Comparison of ENCODE assay signal across 14 cellular contexts in the genomic region with DNA sequence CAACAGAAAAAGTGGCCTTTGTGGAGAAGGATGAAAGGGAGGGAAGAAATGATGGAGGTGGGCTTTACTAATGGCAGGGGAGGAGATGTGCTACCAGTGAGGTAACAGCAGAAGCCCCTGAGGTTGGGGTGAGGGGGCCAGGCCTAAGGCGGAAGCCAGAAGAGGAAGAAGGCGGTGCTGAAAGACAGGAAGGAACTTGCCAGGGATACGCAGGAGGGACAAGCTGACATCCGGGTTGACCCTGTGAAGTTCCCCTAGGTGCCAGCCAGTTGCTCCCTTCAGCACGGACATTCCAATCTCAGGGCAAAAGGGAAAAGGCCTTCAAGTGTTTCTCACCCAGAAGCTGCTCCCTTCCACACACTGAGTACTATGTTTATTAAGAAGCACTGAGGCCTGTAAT. TPM values are rescaled to one million over a fixed set of nuclear protein-coding genes. Genes with fewer than 3 reads are reported as not detected.
DNase-seq lines count a peak whose midpoint lies in the region; ATAC-seq, FAIRE-seq and TF ChIP-seq lines count a peak whose summit lies in the region.
"Had no signal": no experiment of that assay in that cellular context is flagged by ENCODE, and none has a peak within 500 bp of the region (broad histone marks: within the 10 kb centered on the region; RNA-seq: fewer than 3 reads in every experiment).

No MANE protein-coding gene starts in this region.

- FAIRE-seq in endothelial cell of umbilical vein (lab: Jason Lieb, UNC): peak; percentile 63

- H3K4me2 ChIP-seq in OCI-LY7 (ENCODE audit: low read length) (peak overlapping the region; percentile 24; the same call in 1 of the 2 replicates), endothelial cell of umbilical vein (ENCODE audit: insufficient read depth, low read length) (no peak overlapping the region)

- H3K27ac ChIP-seq in OCI-LY7 (ENCODE audit: low read depth, low read length, poor library complexity, severe bottlenecking): no peak overlapping the region
- no peak overlapping the region for H3K27ac ChIP-seq in endothelial cell of umbilical vein (ENCODE audit: insufficient read depth, low read depth, low read length)
- H3K27ac ChIP-seq: C4-2B had no signal

- H3K4me1 ChIP-seq in OCI-LY7 (ENCODE audit: insufficient read depth, low read length, poor library complexity, severe bottlenecking): peaks cover 34% of the 10 kb centered on the region
- H3K4me1 ChIP-seq in endothelial cell of umbilical vein (ENCODE audit: control insufficient read depth, extremely low read depth, insufficient read depth, low read length): peaks cover 13% of the 10 kb centered on the region
- H3K4me1 ChIP-seq in HAP-1: peaks cover 24% of the 10 kb centered on the region

- H3K36me3 Mint-ChIP-seq in stimulated activated naive CD8-positive, alpha-beta T cell treated with anti-CD3 and anti-CD28 coated beads, Interleukin-15, Interleukin-2, amounts not matched to agents 100 ng/mL and 50 ng/mL, for 24 hours (ENCODE audit: low read depth): peaks cover 20% of the 10 kb centered on the region

- TF ChIP-seq CTCF in OCI-LY7 (conservative IDR thresholded peaks at IDR 0.05; ENCODE audit: low read length) (no peak), endothelial cell of umbilical vein (IDR thresholded peaks at IDR 0.05; ENCODE audit: extremely low read depth in 1 of 2, insufficient read depth in 1 of 2, low read depth in 1 of 2, low read length in 2 of 2) (no peak), GM20000 (IDR thresholded peaks at IDR 0.05; ENCODE audit: extremely low read depth, missing control alignments) (no peak)

- H3K27me3 Mint-ChIP-seq in stimulated activated naive CD8-positive, alpha-beta T cell treated with anti-CD3 and anti-CD28 coated beads, Interleukin-15, Interleukin-2, amounts not matched to agents 100 ng/mL and 50 ng/mL, for 24 hours: no peaks in the 10 kb centered on the region

- H3K4me3 Mint-ChIP-seq in stimulated activated naive CD8-positive, alpha-beta T cell treated with anti-CD3 and anti-CD28 coated beads, Interleukin-15, Interleukin-2, amounts not matched to agents 100 ng/mL and 50 ng/mL, for 24 hours: no peak overlapping the region

- no peak for DNase-seq in stimulated activated naive CD8-positive, alpha-beta T cell treated with anti-CD3 and anti-CD28 coated beads, Interleukin-15, Interleukin-2, amounts not matched to agents 100 U/mL and 50 U/mL, for 24 hours
- DNase-seq in OCI-LY7 (ENCODE audit: low spot score): peak; percentile 44
- DNase-seq in endothelial cell of umbilical vein (ENCODE audit: low read depth, low spot score): no peak
- DNase-seq in HAP-1 (ENCODE audit: low spot score in 2 of 2): no peak
- no peak for DNase-seq in RKO (ENCODE audit: low spot score)
- no peak for DNase-seq in GM20000 (ENCODE audit: low spot score)
- DNase-seq: activated CD4-positive, alpha-beta T cell treated with anti-CD3 and anti-CD28 coated beads, Interleukin-2, amount 50 U/mL, for 4 hours; dorsolateral prefrontal cortex; NCI-H146; NCI-H526 treated with DMSO at 0.1 percent for 48 hours; stimulated activated CD4-positive, alpha-beta T cell treated with anti-CD3 and anti-CD28 coated beads, Interleukin-4, amount 100 ng/mL, for 1 hour had no signal

- H3K9ac ChIP-seq in endothelial cell of umbilical vein (replicated peaks; ENCODE audit: extremely low read depth, insufficient read depth, low read length): no peak overlapping the region

- no peak for ATAC-seq in stimulated activated naive CD8-positive, alpha-beta T cell treated with anti-CD3 and anti-CD28 coated beads, Interleukin-15, Interleukin-2, amounts not matched to agents 100 U/mL and 50 U/mL, for 24 hours
- ATAC-seq in HG02885 (IDR thresholded peaks at IDR 0.05; ENCODE audit: poor library complexity, unreplicated experiment): no peak

- no peak overlapping the region for H2AFZ ChIP-seq in OCI-LY7 (ENCODE audit: low read length)
- peak overlapping the region; percentile 31 for H2AFZ ChIP-seq in endothelial cell of umbilical vein (ENCODE audit: low read depth, low read length)

- no peaks in the 10 kb centered on the region for H3K9me3 Mint-ChIP-seq in stimulated activated naive CD8-positive, alpha-beta T cell treated with anti-CD3 and anti-CD28 coated beads, Interleukin-15, Interleukin-2, amounts not matched to agents 100 ng/mL and 50 ng/mL, for 24 hours

- H3K27me3 ChIP-seq in endothelial cell of umbilical vein (ENCODE audit: control insufficient read depth in 2 of 2, insufficient read depth in 2 of 2, low read length in 2 of 2) (no peaks in the 10 kb centered on the region), HAP-1 (ENCODE audit: low read depth) (no peaks in the 10 kb centered on the region)
- H3K27me3 ChIP-seq: dorsolateral prefrontal cortex had no signal

- intact Hi-C loops in OCI-LY7 (cut with micrococcal nuclease; ENCODE audit: unreplicated experiment): no loop called here
- intact Hi-C loops in endothelial cell of umbilical vein (cut with micrococcal nuclease): no loop called here

- H3K79me2 ChIP-seq in OCI-LY7 (ENCODE audit: insufficient read depth, low read depth, low read length) (no peaks in the 10 kb centered on the region), endothelial cell of umbilical vein (ENCODE audit: control insufficient read depth, insufficient read depth, low read length) (no peaks in the 10 kb centered on the region)

- peak overlapping the region; percentile 21 for H3K27ac Mint-ChIP-seq in stimulated activated naive CD8-positive, alpha-beta T cell treated with anti-CD3 and anti-CD28 coated beads, Interleukin-15, Interleukin-2, amounts not matched to agents 100 ng/mL and 50 ng/mL, for 24 hours

- in situ Hi-C loops in HAP-1 (cut with MboI; ENCODE audit: low sequenced_read_pairs): no loop called here

- H3K9me3 ChIP-seq in OCI-LY7 (ENCODE audit: low read length): no peaks in the 10 kb centered on the region
- no peaks in the 10 kb centered on the region for H3K9me3 ChIP-seq in endothelial cell of umbilical vein (replicated peaks; ENCODE audit: control insufficient read depth, insufficient read depth, low read length)
- no peaks in the 10 kb centered on the region for H3K9me3 ChIP-seq in HAP-1

- H3K9me1 ChIP-seq in endothelial cell of umbilical vein (replicated peaks; ENCODE audit: control insufficient read depth, extremely low read depth, insufficient read depth, low read length): no peaks in the 10 kb centered on the region

- peaks cover 26% of the 10 kb centered on the region for H3K36me3 ChIP-seq in OCI-LY7 (ENCODE audit: insufficient read depth, low read length)
- H3K36me3 ChIP-seq in endothelial cell of umbilical vein (ENCODE audit: control insufficient read depth in 2 of 2, extremely low read depth in 1 of 2, insufficient read depth in 2 of 2, low read length in 2 of 2): peaks cover 0 to 8% of the 10 kb centered on the region in 2 experiments
- peaks cover 12% of the 10 kb centered on the region for H3K36me3 ChIP-seq in HAP-1 (replicated peaks)

- H3K4me3 ChIP-seq in OCI-LY7 (ENCODE audit: low read depth, low read length, poor library complexity, severe bottlenecking) (no peak overlapping the region), endothelial cell of umbilical vein (replicated peaks in 1 of 3; ENCODE audit: insufficient read depth in 1 of 3, low read depth in 1 of 3, low read length in 3 of 3) (no peak overlapping the region), HAP-1 (no peak overlapping the region)
- H3K4me3 ChIP-seq: dorsolateral prefrontal cortex had no signal

- POLR2A ChIA-PET in OCI-LY7 (lab: Charles Lee) (interaction anchor here (0.7 to 1.3 kb wide), 4 partner anchors 9 to 87 kb away, joined by 3 to 6 read pairs (median 6); no protein-coding TSS in a partner anchor), endothelial cell of umbilical vein (lab: Charles Lee) (no interaction called here)

- CTCF ChIA-PET in OCI-LY7 (lab: Charles Lee; ENCODE audit: unreplicated experiment) (interaction anchor here (0.5 kb wide), 1 partner anchor 75 kb away, joined by 6 read pairs; the partner anchor contains the start of gene ST3GAL4), endothelial cell of umbilical vein (lab: Charles Lee) (no interaction called here)

- no TSS peak for BruUV-seq in OCI-LY7 (replicated peaks; lab: Mats Ljungman, UMichigan)
- BruUV-seq in endothelial cell of umbilical vein (replicated peaks; lab: Mats Ljungman, UMichigan): no TSS peak

- H4K20me1 ChIP-seq in OCI-LY7 (ENCODE audit: insufficient read depth, low read length): no peaks in the 10 kb centered on the region
- no peaks in the 10 kb centered on the region for H4K20me1 ChIP-seq in endothelial cell of umbilical vein (replicated peaks; ENCODE audit: control insufficient read depth, extremely low read depth, insufficient read depth, low read length)

- TF ChIP-seq POLR2A in endothelial cell of umbilical vein (IDR thresholded peaks at IDR 0.05; ENCODE audit: low read depth, low read length): no peak

- dilution Hi-C loops in endothelial cell of umbilical vein (cut with MboI; ENCODE audit: extremely low pct_ligation_motif_present, low sequenced_read_pairs): no loop called here

- no peaks in the 10 kb centered on the region for H3K9me2 ChIP-seq in OCI-LY7 (ENCODE audit: insufficient read depth, low read length)

- peaks cover 48% of the 10 kb centered on the region for H3K4me1 Mint-ChIP-seq in stimulated activated naive CD8-positive, alpha-beta T cell treated with anti-CD3 and anti-CD28 coated beads, Interleukin-15, Interleukin-2, amounts not matched to agents 100 ng/mL and 50 ng/mL, for 24 hours (ENCODE audit: low read depth)

RNA-seq across cellular contexts. Expression of gene TIRAP, which starts 2.3 kb away (rescaled TPM):
- 3.4 TPM in 2 replicates for total RNA-seq in OCI-LY7 (2014; rRNA removed; shearing (Covaris generic))
- total RNA-seq in OCI-LY7 (2022) (8.6 and 9.8 TPM in 2 replicates), endothelial cell of umbilical vein (8.7 and 11.0 TPM in 2 replicates)
- 9.3 and 9.6 TPM in 2 replicates for polyA plus RNA-seq in endothelial cell of umbilical vein
- polyA plus RNA-seq in endothelial cell of umbilical vein (2011; cell fraction: cytosol; rRNA removed): 6.6 and 7.1 TPM in 2 replicates
- polyA plus RNA-seq in endothelial cell of umbilical vein (2011; cell fraction: nucleus; rRNA removed): 7.1 TPM in 2 replicates
- polyA plus RNA-seq in endothelial cell of umbilical vein (2012): 4.5 and 5.3 TPM in 2 replicates
- polyA minus RNA-seq in endothelial cell of umbilical vein: 7.7 and 10.6 TPM in 2 replicates
- 5.8 TPM for polyA minus RNA-seq in endothelial cell of umbilical vein (2011; cell fraction: cytosol; rRNA and poly(A)+ RNA removed)
- polyA minus RNA-seq in endothelial cell of umbilical vein (2011; cell fraction: nucleus; rRNA and poly(A)+ RNA removed): 4.5 and 4.6 TPM in 2 replicates

RNA-seq across cellular contexts. Expression of gene FOXRED1, which starts 11.6 kb away (rescaled TPM):
- 30.4 and 42.5 TPM in 2 replicates for total RNA-seq in OCI-LY7 (2014; rRNA removed; shearing (Covaris generic))
- 62.4 and 65.7 TPM in 2 replicates for total RNA-seq in OCI-LY7 (2022)
- 31.0 and 33.5 TPM in 2 replicates for total RNA-seq in endothelial cell of umbilical vein
- 32.4 and 33.4 TPM in 2 replicates for polyA plus RNA-seq in endothelial cell of umbilical vein
- 20.6 and 20.8 TPM in 2 replicates for polyA plus RNA-seq in endothelial cell of umbilical vein (2011; cell fraction: cytosol; rRNA removed)
- 49.7 and 51.3 TPM in 2 replicates for polyA plus RNA-seq in endothelial cell of umbilical vein (2011; cell fraction: nucleus; rRNA removed)
- polyA plus RNA-seq in endothelial cell of umbilical vein (2012): 17.4 and 18.1 TPM in 2 replicates
- 21.5 and 29.3 TPM in 2 replicates for polyA minus RNA-seq in endothelial cell of umbilical vein
- 16.2 TPM for polyA minus RNA-seq in endothelial cell of umbilical vein (2011; cell fraction: cytosol; rRNA and poly(A)+ RNA removed)
- 18.3 and 19.4 TPM in 2 replicates for polyA minus RNA-seq in endothelial cell of umbilical vein (2011; cell fraction: nucleus; rRNA and poly(A)+ RNA removed)

RNA-seq across cellular contexts. Expression of gene SRPRA, which starts 11.9 kb away (rescaled TPM):
- 56.5 and 62.9 TPM in 2 replicates for total RNA-seq in OCI-LY7 (2014; rRNA removed; shearing (Covaris generic))
- total RNA-seq in OCI-LY7 (2022) (95.2 and 100 TPM in 2 replicates), endothelial cell of umbilical vein (104 and 106 TPM in 2 replicates)
- 116 TPM in 2 replicates for polyA plus RNA-seq in endothelial cell of umbilical vein
- 88.1 and 97.4 TPM in 2 replicates for polyA plus RNA-seq in endothelial cell of umbilical vein (2011; cell fraction: cytosol; rRNA removed)
- 213 and 215 TPM in 2 replicates for polyA plus RNA-seq in endothelial cell of umbilical vein (2011; cell fraction: nucleus; rRNA removed)
- polyA plus RNA-seq in endothelial cell of umbilical vein (2012): 103 and 108 TPM in 2 replicates
- 136 and 158 TPM in 2 replicates for polyA minus RNA-seq in endothelial cell of umbilical vein
- 36.8 TPM for polyA minus RNA-seq in endothelial cell of umbilical vein (2011; cell fraction: cytosol; rRNA and poly(A)+ RNA removed)
- 84.8 and 95.7 TPM in 2 replicates for polyA minus RNA-seq in endothelial cell of umbilical vein (2011; cell fraction: nucleus; rRNA and poly(A)+ RNA removed)

RNA-seq across cellular contexts. Expression of gene DCPS, which starts 23.3 kb away (rescaled TPM):
- total RNA-seq in OCI-LY7 (2014; rRNA removed; shearing (Covaris generic)): 24.2 and 30.4 TPM in 2 replicates
- total RNA-seq in OCI-LY7 (2022) (33.9 and 36.5 TPM in 2 replicates), endothelial cell of umbilical vein (19.6 and 21.8 TPM in 2 replicates)
- 34.2 and 36.0 TPM in 2 replicates for polyA plus RNA-seq in endothelial cell of umbilical vein
- polyA plus RNA-seq in endothelial cell of umbilical vein (2011; cell fraction: cytosol; rRNA removed): 30.7 and 37.0 TPM in 2 replicates
- polyA plus RNA-seq in endothelial cell of umbilical vein (2011; cell fraction: nucleus; rRNA removed): 13.5 and 15.9 TPM in 2 replicates
- polyA plus RNA-seq in endothelial cell of umbilical vein (2012): 20.9 and 24.0 TPM in 2 replicates
- polyA minus RNA-seq in endothelial cell of umbilical vein: 14.7 and 15.8 TPM in 2 replicates
- 28.3 TPM for polyA minus RNA-seq in endothelial cell of umbilical vein (2011; cell fraction: cytosol; rRNA and poly(A)+ RNA removed)
- polyA minus RNA-seq in endothelial cell of umbilical vein (2011; cell fraction: nucleus; rRNA and poly(A)+ RNA removed): 4.0 and 4.2 TPM in 2 replicates
